8 cellular contexts compared by ENCODE assay signal in the genomic region with DNA sequence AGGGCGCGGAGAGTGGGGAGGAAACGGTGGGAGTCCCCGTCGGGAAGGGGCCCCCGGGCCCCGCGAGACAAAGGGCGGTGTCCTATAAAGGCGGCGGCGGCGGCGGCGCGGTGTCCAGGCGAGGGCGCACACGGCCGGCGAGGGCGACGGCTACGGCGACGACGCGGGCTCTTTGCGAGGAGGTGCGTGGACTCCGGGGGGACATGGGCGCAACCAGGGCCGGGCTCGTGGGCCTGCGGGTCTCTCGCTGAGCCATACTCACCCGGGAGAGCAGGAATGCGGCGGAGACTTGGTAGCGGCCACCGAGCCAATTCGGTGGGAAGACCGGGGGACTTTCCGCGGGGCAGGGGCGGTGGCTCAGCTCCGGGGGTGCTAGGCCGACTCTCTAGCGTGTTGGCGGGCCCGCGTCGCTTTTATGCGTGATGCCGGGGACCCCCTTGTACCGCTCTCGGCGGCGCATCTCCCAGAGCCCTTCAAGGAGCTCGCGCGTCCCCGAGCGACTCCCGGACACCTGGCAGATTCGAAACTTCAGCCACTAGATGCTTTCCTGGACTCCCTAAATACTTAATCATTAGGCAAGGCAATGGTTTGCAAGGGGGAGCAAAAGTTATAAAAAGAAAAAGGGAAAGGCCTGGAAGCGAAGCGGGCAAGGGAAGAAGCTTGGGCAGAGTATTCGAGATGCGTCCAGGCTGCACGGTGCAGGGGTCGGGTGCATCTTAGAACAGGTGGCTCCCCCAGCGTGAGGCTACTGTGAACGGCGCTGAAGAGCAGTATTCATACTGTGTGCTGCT. TPM values are rescaled to one million over a fixed set of nuclear protein-coding genes. Genes with fewer than 3 reads are reported as not detected.
DNase-seq lines count a peak whose midpoint lies in the region; ATAC-seq and TF ChIP-seq lines count a peak whose summit lies in the region.

No MANE protein-coding gene starts in this region.

- H3K27me3 ChIP-seq in RWPE2 (ENCODE audit: insufficient read depth, poor library complexity, severe bottlenecking), result peaks cover 17% of the 10 kb centered on the region

- DNase-seq in ACHN, result peak; percentile 6
- DNase-seq in RWPE2 (ENCODE audit: low spot score), result no peak
- DNase-seq in effector memory CD8-positive, alpha-beta T cell, result no peak
- DNase-seq in mesothelial cell of epicardium (ENCODE audit: low spot score in 2 of 2, unreplicated experiment in 2 of 2), result peak in 1 of 2 experiments; percentile 53

- peak; percentile 73 for ATAC-seq in HG03045 (IDR thresholded peaks at IDR 0.05; ENCODE audit: unreplicated experiment)
- peak; percentile 65 for ATAC-seq in RWPE2 (ENCODE audit: low read depth)
- ATAC-seq in effector memory CD8-positive, alpha-beta T cell (replicated peaks), result peak; percentile 36
- no peak for ATAC-seq in GM21423 (IDR thresholded peaks at IDR 0.05; ENCODE audit: unreplicated experiment)
- no peak for ATAC-seq in HG03457 (IDR thresholded peaks at IDR 0.05; ENCODE audit: unreplicated experiment)

- TF ChIP-seq CTCF in GM12874 (IDR thresholded peaks at IDR 0.05; ENCODE audit: insufficient read depth, low read depth, low read length) (peak; percentile 18; the same call in 1 of the 2 replicates), RWPE2 (IDR thresholded peaks at IDR 0.05; ENCODE audit: poor library complexity, severe bottlenecking) (peak; percentile 29), mesothelial cell of epicardium (IDR thresholded peaks at IDR 0.05; ENCODE audit: unreplicated experiment) (no peak)

- peaks cover 7 to 8% of the 10 kb centered on the region in 2 donors for H3K4me1 Mint-ChIP-seq in effector memory CD8-positive, alpha-beta T cell (ENCODE audit: low read depth in 2 of 2)
- H3K4me1 Mint-ChIP-seq in mesothelial cell of epicardium, result peaks cover 7% of the 10 kb centered on the region

- no peaks in the 10 kb centered on the region for H3K4me1 ChIP-seq in RWPE2 (ENCODE audit: insufficient read depth, poor library complexity, severe bottlenecking)

- no peaks in the 10 kb centered on the region for H3K9me3 ChIP-seq in RWPE2 (ENCODE audit: severe bottlenecking)

- H3K36me3 ChIP-seq in RWPE2 (ENCODE audit: low read depth), result no peaks in the 10 kb centered on the region

- H3K27ac ChIP-seq in RWPE2 (ENCODE audit: poor library complexity, severe bottlenecking), result no peak overlapping the region

- no peak overlapping the region for H3K27ac Mint-ChIP-seq in effector memory CD8-positive, alpha-beta T cell
- no peak overlapping the region for H3K27ac Mint-ChIP-seq in mesothelial cell of epicardium

- H3K9me3 Mint-ChIP-seq in effector memory CD8-positive, alpha-beta T cell, result no peaks in the 10 kb centered on the region
- no peaks in the 10 kb centered on the region for H3K9me3 Mint-ChIP-seq in mesothelial cell of epicardium

- peak overlapping the region; percentile 74 to 79 for H3K4me3 Mint-ChIP-seq in effector memory CD8-positive, alpha-beta T cell
- H3K4me3 Mint-ChIP-seq in mesothelial cell of epicardium, result peak overlapping the region; percentile 68

- H3K36me3 Mint-ChIP-seq in effector memory CD8-positive, alpha-beta T cell (ENCODE audit: insufficient read depth), result no peaks in the 10 kb centered on the region
- H3K36me3 Mint-ChIP-seq in mesothelial cell of epicardium, result no peaks in the 10 kb centered on the region

- in situ Hi-C loops in ACHN (cut with HindIII; ENCODE audit: low pct_ligation_motif_present, low pct_unique_long_range_greater_than_20kb, low sequenced_read_pairs), result no loop called here

- peak overlapping the region; percentile 25 for H3K4me3 ChIP-seq in RWPE2 (ENCODE audit: severe bottlenecking)

- H3K27me3 Mint-ChIP-seq in effector memory CD8-positive, alpha-beta T cell, result peaks cover 53 to 74% of the 10 kb centered on the region in 2 donors
- peaks cover 47% of the 10 kb centered on the region for H3K27me3 Mint-ChIP-seq in mesothelial cell of epicardium (ENCODE audit: low read depth)

RNA-seq across cellular contexts. Expression of a gene that starts 5.9 kb away (rescaled TPM):
- 0.47 to 0.99 TPM (median 0.84 TPM) in 3 replicates for total RNA-seq in mesothelial cell of epicardium

RNA-seq across cellular contexts. Expression of a gene that starts 38.0 kb away (rescaled TPM):
- 12.3 to 14.8 TPM (median 14.1 TPM) in 3 replicates for total RNA-seq in mesothelial cell of epicardium

Comparison
In these comparisons a context has a peak if more than half of its experiments do, and no peak if none do; other contexts are left out.
1. ATAC-seq: peak in HG03045 (single experiment), RWPE2 (single experiment) and effector memory CD8-positive, alpha-beta T cell (single experiment); none in GM21423 (single experiment) and HG03457 (single experiment).